In genomic region chr17:36793976-36794375, GRCh38 we compare ENCODE assay signal across 10 cellular contexts.
"Had no signal": no experiment of that assay in that cellular context is flagged by ENCODE, and none has a peak within 500 bp of the region (broad histone marks: within the 10 kb centered on the region; RNA-seq: fewer than 3 reads in every experiment).

No MANE protein-coding gene starts in this region.

- H3K27ac Mint-ChIP-seq: GM23338, H9, HFFc6 had no signal

- H3K9me3 Mint-ChIP-seq: GM23338, H9, HFFc6 had no signal

- H2AFZ ChIP-seq: GM23248, GM23338 had no signal

- H3K4me3 Mint-ChIP-seq: GM23338, H9, HFFc6 had no signal

- FAIRE-seq: H54 had no signal

- DNase-seq: GM23248, GOT3, H7, H9, HCEC 1CT, HFFc6 had no signal

- H3K9me3 ChIP-seq: HAP-1 had no signal

- H3K4me1 ChIP-seq: HAP-1 had no signal

- H3K36me3 ChIP-seq: HAP-1 had no signal

- H3K27ac ChIP-seq: GM23248 had no signal

- H3K9ac ChIP-seq: GM23248 had no signal

- H3K4me3 ChIP-seq: GM23248, GM23338, HAP-1 had no signal

- ATAC-seq: GM23338, HCT116 had no signal

- H3K4me2 ChIP-seq: GM23338 had no signal
